Comparison of ENCODE assay signal across 5 cellular contexts in the genomic region with DNA sequence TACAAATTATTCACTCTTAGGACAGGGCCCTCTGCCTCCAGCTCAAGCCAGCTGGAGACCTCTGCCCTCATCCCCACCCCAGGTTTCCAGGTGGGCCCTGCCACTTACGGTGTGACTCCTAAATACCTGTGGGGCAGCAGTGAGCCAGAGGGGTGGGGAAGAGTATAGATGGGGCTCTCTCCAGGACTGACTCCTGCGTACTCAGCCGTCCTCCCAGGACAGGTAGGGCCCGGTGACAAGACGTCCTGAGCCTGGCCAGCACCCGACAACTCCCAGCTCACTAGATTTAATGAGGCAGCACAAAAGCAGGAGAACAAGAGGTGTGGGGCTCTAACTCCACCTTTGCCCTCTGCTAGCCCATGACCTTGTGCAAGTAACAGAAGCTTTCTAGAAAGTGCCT.
"Had no signal": no experiment of that assay in that cellular context is flagged by ENCODE, and none has a peak within 500 bp of the region (broad histone marks: within the 10 kb centered on the region; RNA-seq: fewer than 3 reads in every experiment).

No MANE protein-coding gene starts in this region.

- H3K4me3 ChIP-seq: lung had no signal

- DNase-seq: activated CD4-positive, alpha-beta memory T cell treated with anti-CD3 and anti-CD28 coated beads for 36 hours; activated gamma-delta T cell treated with Interleukin-2 at 50 U/mL for 16 hours; activated naive CD8-positive, alpha-beta T cell treated with anti-CD3 and anti-CD28 coated beads for 36 hours; activated T-cell treated with anti-CD3 and anti-CD28 coated beads, Interleukin-2, amount 50 U/mL, for 4 hours had no signal

- ATAC-seq: activated T-cell treated with anti-CD3 and anti-CD28 coated beads, Interleukin-2, amount 50 U/mL, for 4 hours had no signal
